8 cellular contexts compared by ENCODE assay signal in the genomic region with DNA sequence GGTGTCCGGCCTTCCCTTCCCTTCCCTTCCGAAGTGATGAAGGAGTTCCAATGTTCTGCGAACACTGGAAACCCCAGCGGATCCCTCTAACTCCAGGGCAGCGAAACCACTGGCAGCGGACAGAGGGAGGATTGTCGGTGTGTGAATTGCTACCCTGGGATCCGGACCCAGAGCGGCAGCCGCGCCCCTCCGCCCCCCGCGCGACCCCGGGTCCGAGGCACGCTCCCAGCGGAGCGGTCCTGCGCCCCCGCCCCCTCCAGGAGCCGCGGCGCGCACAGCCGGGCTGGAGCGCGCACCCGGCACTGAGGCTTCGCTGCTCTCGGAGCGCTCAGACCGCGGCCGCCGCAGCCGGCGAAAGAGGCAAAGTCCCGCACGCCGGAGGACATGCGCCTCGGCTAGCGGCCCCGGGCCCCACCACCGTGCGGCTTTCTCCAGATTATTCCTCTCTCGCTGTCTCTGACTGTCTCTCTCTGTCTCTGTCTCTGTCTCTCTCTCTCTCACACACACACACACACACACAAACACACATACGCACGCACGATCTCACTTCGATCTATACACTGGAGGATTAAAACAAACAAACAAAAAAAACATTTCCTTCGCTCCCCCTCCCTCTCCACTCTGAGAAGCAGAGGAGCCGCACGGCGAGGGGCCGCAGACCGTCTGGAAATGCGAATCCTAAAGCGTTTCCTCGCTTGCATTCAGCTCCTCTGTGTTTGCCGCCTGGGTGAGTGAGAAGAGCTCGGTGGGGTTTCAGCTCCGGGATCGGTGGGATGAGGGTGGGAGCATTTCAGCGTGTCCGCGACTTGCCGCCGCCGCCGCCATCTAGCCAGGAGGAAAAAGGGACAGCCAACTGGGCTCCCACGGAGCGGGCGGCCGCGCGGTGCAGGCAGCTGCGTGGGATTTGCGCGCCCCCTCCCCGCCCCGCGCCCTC.
DNase-seq lines count a peak whose midpoint lies in the region; ATAC-seq lines count a peak whose summit lies in the region.

A gene (plus strand): TSS at position 331 of the 934 bp plus-strand sequence. CDS start 339 bp downstream, at position 670.

- H3K4me3 ChIP-seq in iPS-15b (ENCODE audit: low read depth, low read length) = peak within 1 kb of the TSS; percentile 85
- H3K4me3 ChIP-seq in skeletal muscle cell (ENCODE audit: low read depth, low read length) = peak within 1 kb of the TSS; percentile 54

- no peak for ATAC-seq in GM19023 (IDR thresholded peaks at IDR 0.05; ENCODE audit: unreplicated experiment)

- peak; percentile 43 for DNase-seq in DMS53 treated with DMSO at 0.1 percent for 48 hours (lab: John Stamatoyannopoulos, UW; ENCODE audit: unreplicated experiment)
- peak; percentile 32 for DNase-seq in LoVo (ENCODE audit: low spot score)
- peak; percentile 80 for DNase-seq in astrocyte of the hippocampus (ENCODE audit: low read depth, low spot score)
- no peak for DNase-seq in skeletal muscle cell (ENCODE audit: low read depth)
- DNase-seq in germinal center (ENCODE audit: low spot score) = no peak
- DNase-seq in stimulated activated CD4-positive, alpha-beta T cell treated with anti-CD3 and anti-CD28 coated beads, Interleukin-12 subunit alpha, Interleukin-12 subunit beta, amount 100 ng/mL, for 4 hours = no peak

- H3K4me1 ChIP-seq in iPS-15b (ENCODE audit: control insufficient read depth, insufficient read depth, low read length) = peaks cover 5% of the 10 kb centered on the region

- H3K27me3 ChIP-seq in iPS-15b (ENCODE audit: control insufficient read depth, insufficient read depth, low read length) = no peaks in the 10 kb centered on the region

- H3K9ac ChIP-seq in iPS-15b (ENCODE audit: low read depth, low read length) = peak within 1 kb of the TSS; percentile 82

- no peaks in the 10 kb centered on the region for H3K36me3 ChIP-seq in iPS-15b (ENCODE audit: control insufficient read depth, insufficient read depth, low read length)

- H3K9me3 ChIP-seq in iPS-15b (ENCODE audit: control insufficient read depth, insufficient read depth, low read length) = no peaks in the 10 kb centered on the region

Comparison
In these comparisons a context has a peak if more than half of its experiments do, and no peak if none do; other contexts are left out.
1. DNase-seq: peak in DMS53 treated with DMSO at 0.1 percent for 48 hours (single experiment), LoVo (single experiment) and astrocyte of the hippocampus (single experiment); none in skeletal muscle cell (single experiment), germinal center (single experiment) and stimulated activated CD4-positive, alpha-beta T cell treated with anti-CD3 and anti-CD28 coated beads, Interleukin-12 subunit alpha, Interleukin-12 subunit beta, amount 100 ng/mL, for 4 hours (single experiment).